In the genomic region with DNA sequence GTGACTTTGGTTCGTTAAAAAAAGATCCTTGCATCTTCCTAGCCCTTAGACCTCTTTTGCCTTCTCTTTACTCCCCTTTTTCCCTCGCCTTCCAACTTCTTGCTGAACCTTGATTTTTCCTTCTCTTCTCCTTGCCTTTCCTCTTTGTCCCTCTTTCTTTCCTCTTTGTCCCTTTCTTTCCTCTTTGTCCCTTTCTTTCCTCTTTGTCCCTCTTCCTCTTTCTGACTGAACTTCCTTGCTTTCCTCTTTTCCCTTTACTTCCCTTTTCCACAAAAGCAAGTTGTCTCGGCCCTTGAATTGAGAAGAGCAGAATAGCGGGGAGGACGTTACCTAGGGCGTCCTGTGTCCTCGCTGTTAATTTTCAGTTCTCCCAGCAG, we compare ENCODE assay signal across 8 cellular contexts. TPM values are rescaled to one million over a fixed set of nuclear protein-coding genes. Genes with fewer than 3 reads are reported as not detected.
DNase-seq lines count a peak whose midpoint lies in the region; ATAC-seq, FAIRE-seq and TF ChIP-seq lines count a peak whose summit lies in the region.

No MANE protein-coding gene starts in this region.

- peak overlapping the region; percentile 86 to 99 (median 97) for H3K27ac Mint-ChIP-seq in naive thymus-derived CD8-positive, alpha-beta T cell

- CTCF ChIA-PET in BJ (lab: Yijun Ruan, JAX) = interaction anchor here (0.7 to 7.4 kb wide), 8 partner anchors 61 to 487 kb away, joined by 4 to 103 read pairs (median 14); a partner anchor contains a TSS

- no peaks in the 10 kb centered on the region for H3K27me3 Mint-ChIP-seq in naive thymus-derived CD8-positive, alpha-beta T cell

- peaks cover 0 to 4% (median 0%) of the 10 kb centered on the region in 3 donors for H3K36me3 Mint-ChIP-seq in naive thymus-derived CD8-positive, alpha-beta T cell

- FAIRE-seq in bronchial epithelial cell (lab: Jason Lieb, UNC) = no peak

- peaks cover 2% of the 10 kb centered on the region; the same call in 1 of the 2 replicates for H3K36me3 ChIP-seq in BJ (ENCODE audit: control insufficient read depth, insufficient read depth, low read length)
- H3K36me3 ChIP-seq in HUES6 (ENCODE audit: control insufficient read depth, insufficient read depth, low read length) = no peaks in the 10 kb centered on the region
- H3K36me3 ChIP-seq in bronchial epithelial cell (ENCODE audit: control insufficient read depth, insufficient read depth, low read length) = no peaks in the 10 kb centered on the region

- no peak overlapping the region for H3K27ac ChIP-seq in HUES6 (ENCODE audit: low read depth, low read length)

- H3K4me3 ChIP-seq in BJ (ENCODE audit: low read depth, low read length) (peak overlapping the region; percentile 77), HUES6 (ENCODE audit: low read depth, low read length) (peak overlapping the region; percentile 89), bronchial epithelial cell (ENCODE audit: low read depth, low read length) (peak overlapping the region; percentile 86)

- no peak for TF ChIP-seq CTCF in BJ (IDR thresholded peaks at IDR 0.05; ENCODE audit: insufficient read depth, low read depth, low read length)
- no peak for TF ChIP-seq CTCF in bronchial epithelial cell (IDR thresholded peaks at IDR 0.05; ENCODE audit: insufficient read depth, low read length, severe bottlenecking)

- no peak for DNase-seq in BJ (ENCODE audit: low read depth)
- DNase-seq in bronchial epithelial cell (ENCODE audit: low read depth) = no peak
- DNase-seq in naive thymus-derived CD8-positive, alpha-beta T cell = no peak
- no peak for DNase-seq in kidney glomerular epithelial cell (lab: John Stamatoyannopoulos, UW)
- DNase-seq in stimulated activated naive CD4-positive, alpha-beta T cell (lab: John Stamatoyannopoulos, UW) = no peak
- DNase-seq in stimulated activated CD8-positive, alpha-beta memory T cell treated with anti-CD3 and anti-CD28 coated beads, Interleukin-4, amount 100 ng/mL, for 48 hours = no peak

- H3K4me1 Mint-ChIP-seq in naive thymus-derived CD8-positive, alpha-beta T cell = peaks cover 25 to 41% (median 35%) of the 10 kb centered on the region in 4 donors

- H3K9me3 Mint-ChIP-seq in naive thymus-derived CD8-positive, alpha-beta T cell = no peaks in the 10 kb centered on the region

- H3K27me3 ChIP-seq in BJ (ENCODE audit: control insufficient read depth, insufficient read depth, low read length) (no peaks in the 10 kb centered on the region), HUES6 (ENCODE audit: control insufficient read depth, insufficient read depth, low read length) (peaks cover 53% of the 10 kb centered on the region), bronchial epithelial cell (ENCODE audit: control insufficient read depth, insufficient read depth, low read length) (no peaks in the 10 kb centered on the region)

- H3K4me1 ChIP-seq in HUES6 (ENCODE audit: control insufficient read depth, insufficient read depth, low read length) = peaks cover 12% of the 10 kb centered on the region

- no peak for ATAC-seq in naive thymus-derived CD8-positive, alpha-beta T cell
- no peak for ATAC-seq in GM19035 (IDR thresholded peaks at IDR 0.05; ENCODE audit: unreplicated experiment)

- H3K9me3 ChIP-seq in HUES6 (ENCODE audit: control insufficient read depth, insufficient read depth, low read depth, low read length) = no peaks in the 10 kb centered on the region

- POLR2A ChIA-PET in BJ (lab: Charles Lee) = no interaction called here
- POLR2A ChIA-PET in naive thymus-derived CD8-positive, alpha-beta T cell (lab: Charles Lee) = interaction anchor here (1.6 kb wide), 1 partner anchor 318 kb away, joined by 5 read pairs; no protein-coding TSS in a partner anchor

- H3K4me3 Mint-ChIP-seq in naive thymus-derived CD8-positive, alpha-beta T cell = peak overlapping the region; percentile 91 to 100 (median 97)

- H3K9ac ChIP-seq in HUES6 (ENCODE audit: low read length) = peak overlapping the region; percentile 49

RNA-seq across cellular contexts. Expression of a gene that starts 1.4 kb away (rescaled TPM):
- polyA plus RNA-seq in BJ (2011; rRNA removed) = 13.8 and 32.1 TPM in 2 replicates
- 10.1 and 11.2 TPM in 2 replicates for polyA minus RNA-seq in BJ (2011; rRNA and poly(A)+ RNA removed)
- 15.8 and 30.1 TPM in 2 replicates for total RNA-seq in bronchial epithelial cell
- total RNA-seq in naive thymus-derived CD8-positive, alpha-beta T cell = 10 to 100 TPM; 64.7 to 73.0 TPM
- polyA plus RNA-seq in naive thymus-derived CD8-positive, alpha-beta T cell = 10 to 100 TPM; 28.0 to 42.9 (median 39.0) TPM
